In genomic region chr19:45608948-45609347, GRCh38 we compare ENCODE assay signal across 1 cellular context.
TF ChIP-seq lines count a peak whose summit lies in the region.

No MANE protein-coding gene starts in this region.

TF ChIP-seq in endothelial cell of umbilical vein, 7 proteins besides CTCF, POLR2A, EP300 and RAD21:
- TF ChIP-seq GATA2 (IDR thresholded peaks at IDR 0.05; ENCODE audit: insufficient read depth, insufficient read length, low read depth, low read length) = no peak
- no peak for TF ChIP-seq MAX (IDR thresholded peaks at IDR 0.05; ENCODE audit: insufficient read depth, insufficient read length)
- no peak for TF ChIP-seq POLR2AphosphoS5 (IDR thresholded peaks at IDR 0.05; ENCODE audit: insufficient read depth, low read depth, low read length)
